In the genomic region with DNA sequence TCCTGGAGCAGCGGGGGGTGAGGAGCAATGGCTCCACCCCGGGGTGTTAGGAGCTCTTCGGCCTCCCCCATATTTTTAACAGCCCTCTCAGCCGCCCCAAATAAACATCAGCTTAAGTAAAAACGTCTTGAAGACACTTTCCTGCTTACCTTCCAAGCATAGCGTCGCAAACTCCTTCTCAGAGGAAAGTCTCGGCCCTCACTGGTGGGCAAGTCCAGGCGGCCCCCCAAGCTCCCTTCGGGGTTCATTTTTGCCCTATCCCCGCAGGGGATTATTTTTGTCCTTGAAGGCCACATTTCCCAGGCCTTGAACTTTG, we compare ENCODE assay signal across 8 cellular contexts. TPM values are rescaled to one million over a fixed set of nuclear protein-coding genes. Genes with fewer than 3 reads are reported as not detected.
DNase-seq lines count a peak whose midpoint lies in the region; ATAC-seq and TF ChIP-seq lines count a peak whose summit lies in the region.

No MANE protein-coding gene starts in this region.

- POLR2A ChIA-PET in activated CD4-positive, alpha-beta memory T cell treated with anti-CD3 and anti-CD28 coated beads for 36 hours (lab: Charles Lee): interaction anchor here (0.7 to 1.4 kb wide), 4 partner anchors 20 to 1772 kb away, joined by 3 to 8 read pairs (median 4); partner anchors contain the start of genes ZBP1 and ZNF831

- H3K9me3 Mint-ChIP-seq in T-helper 1 cell treated with Interleukin-12 subunit alpha and Interleukin-12 subunit beta and Interleukin-4 antibody, amounts not matched to agents 30 μg/mL and 1 μg/mL, for 36 hours: no peaks in the 10 kb centered on the region
- H3K9me3 Mint-ChIP-seq in activated CD4-positive, alpha-beta memory T cell treated with anti-CD3 and anti-CD28 coated beads for 36 hours: no peaks in the 10 kb centered on the region
- H3K9me3 Mint-ChIP-seq in immature natural killer cell: no peaks in the 10 kb centered on the region

- peaks cover 43% of the 10 kb centered on the region for H3K4me1 Mint-ChIP-seq in T-helper 1 cell treated with Interleukin-12 subunit alpha and Interleukin-12 subunit beta and Interleukin-4 antibody, amounts not matched to agents 30 μg/mL and 1 μg/mL, for 36 hours (ENCODE audit: low read depth)
- peaks cover 50% of the 10 kb centered on the region for H3K4me1 Mint-ChIP-seq in activated CD4-positive, alpha-beta memory T cell treated with anti-CD3 and anti-CD28 coated beads for 36 hours (ENCODE audit: low read depth)
- H3K4me1 Mint-ChIP-seq in immature natural killer cell: peaks cover 58 to 63% of the 10 kb centered on the region in 2 donors

- DNase-seq in T-helper 1 cell: no peak
- DNase-seq in activated CD4-positive, alpha-beta memory T cell treated with anti-CD3 and anti-CD28 coated beads for 36 hours: no peak
- DNase-seq in immature natural killer cell: no peak
- no peak for DNase-seq in substantia nigra (lab: John Stamatoyannopoulos, UW)
- no peak for DNase-seq in NCI-H187 treated with DMSO at 0.1 percent for 48 hours (lab: John Stamatoyannopoulos, UW)
- DNase-seq in omental fat pad (ENCODE audit: low spot score): no peak

- intact Hi-C loops in activated CD4-positive, alpha-beta memory T cell treated with anti-CD3 and anti-CD28 coated beads for 36 hours (cut with micrococcal nuclease): loop anchor here (1.0 to 10.0 kb wide), 5 partner anchors 41 to 1773 kb away; partner anchors contain the start of genes CASS4 and ZNF831

- H3K27me3 Mint-ChIP-seq in T-helper 1 cell treated with Interleukin-12 subunit alpha and Interleukin-12 subunit beta and Interleukin-4 antibody, amounts not matched to agents 30 μg/mL and 1 μg/mL, for 36 hours (ENCODE audit: low read depth): no peaks in the 10 kb centered on the region
- H3K27me3 Mint-ChIP-seq in activated CD4-positive, alpha-beta memory T cell treated with anti-CD3 and anti-CD28 coated beads for 36 hours: no peaks in the 10 kb centered on the region
- peaks cover 56 to 74% (median 68%) of the 10 kb centered on the region in 3 donors for H3K27me3 Mint-ChIP-seq in immature natural killer cell (ENCODE audit: low read depth in 3 of 3)

- CTCF ChIA-PET in activated CD4-positive, alpha-beta memory T cell treated with anti-CD3 and anti-CD28 coated beads for 36 hours (lab: Charles Lee): interaction anchor here (0.6 to 5.8 kb wide), 3 partner anchors 12 to 229 kb away, joined by 4 to 45 read pairs (median 11); no protein-coding TSS in a partner anchor

- peaks cover 35% of the 10 kb centered on the region for H3K36me3 Mint-ChIP-seq in T-helper 1 cell treated with Interleukin-12 subunit alpha and Interleukin-12 subunit beta and Interleukin-4 antibody, amounts not matched to agents 30 μg/mL and 1 μg/mL, for 36 hours (ENCODE audit: low read depth)
- H3K36me3 Mint-ChIP-seq in activated CD4-positive, alpha-beta memory T cell treated with anti-CD3 and anti-CD28 coated beads for 36 hours: peaks cover 49% of the 10 kb centered on the region
- peaks cover 15 to 35% (median 22%) of the 10 kb centered on the region in 3 donors for H3K36me3 Mint-ChIP-seq in immature natural killer cell

- no peak for ATAC-seq in HG03432 (IDR thresholded peaks at IDR 0.05; ENCODE audit: unreplicated experiment)
- ATAC-seq in omental fat pad (ENCODE audit: low FRiP score): no peak

- H3K27ac Mint-ChIP-seq in T-helper 1 cell treated with Interleukin-12 subunit alpha and Interleukin-12 subunit beta and Interleukin-4 antibody, amounts not matched to agents 30 μg/mL and 1 μg/mL, for 36 hours: peak overlapping the region; percentile 88
- peak overlapping the region; percentile 97 for H3K27ac Mint-ChIP-seq in activated CD4-positive, alpha-beta memory T cell treated with anti-CD3 and anti-CD28 coated beads for 36 hours
- peak overlapping the region; percentile 97 to 100 (median 100) for H3K27ac Mint-ChIP-seq in immature natural killer cell

- peak overlapping the region; percentile 70 for H3K27ac ChIP-seq in substantia nigra (ENCODE audit: low read depth, low read length, poor library complexity, severe bottlenecking)

- TF ChIP-seq CTCF in omental fat pad (IDR thresholded peaks at IDR 0.05): no peak

- H3K4me3 Mint-ChIP-seq in T-helper 1 cell treated with Interleukin-12 subunit alpha and Interleukin-12 subunit beta and Interleukin-4 antibody, amounts not matched to agents 30 μg/mL and 1 μg/mL, for 36 hours: peak overlapping the region; percentile 89
- peak overlapping the region; percentile 95 for H3K4me3 Mint-ChIP-seq in activated CD4-positive, alpha-beta memory T cell treated with anti-CD3 and anti-CD28 coated beads for 36 hours
- peak overlapping the region; percentile 90 to 99 (median 96) for H3K4me3 Mint-ChIP-seq in immature natural killer cell

RNA-seq across cellular contexts. Expression of gene RBM38, which starts 0.9 kb away (rescaled TPM):
- 10 to 100 TPM; 73.4 to 77.3 TPM for total RNA-seq in activated CD4-positive, alpha-beta memory T cell treated with anti-CD3 and anti-CD28 coated beads for 36 hours
- 10 to 100 TPM; 43.6 to 89.1 (median 80.4) TPM for polyA plus RNA-seq in immature natural killer cell
- 10 to 100 TPM in 3 of 4 donors, 1 to 10 TPM in 1; 4.6 to 18.0 (median 10.6) TPM for total RNA-seq in omental fat pad

RNA-seq across cellular contexts. Expression of gene RAE1, which starts 41.0 kb away (rescaled TPM):
- total RNA-seq in activated CD4-positive, alpha-beta memory T cell treated with anti-CD3 and anti-CD28 coated beads for 36 hours: 10 to 100 TPM; 33.7 to 38.2 TPM
- 10 to 100 TPM; 35.7 to 54.5 (median 40.3) TPM for polyA plus RNA-seq in immature natural killer cell
- total RNA-seq in omental fat pad: 10 to 100 TPM; 13.9 to 32.9 (median 17.2) TPM
